In the genomic region with DNA sequence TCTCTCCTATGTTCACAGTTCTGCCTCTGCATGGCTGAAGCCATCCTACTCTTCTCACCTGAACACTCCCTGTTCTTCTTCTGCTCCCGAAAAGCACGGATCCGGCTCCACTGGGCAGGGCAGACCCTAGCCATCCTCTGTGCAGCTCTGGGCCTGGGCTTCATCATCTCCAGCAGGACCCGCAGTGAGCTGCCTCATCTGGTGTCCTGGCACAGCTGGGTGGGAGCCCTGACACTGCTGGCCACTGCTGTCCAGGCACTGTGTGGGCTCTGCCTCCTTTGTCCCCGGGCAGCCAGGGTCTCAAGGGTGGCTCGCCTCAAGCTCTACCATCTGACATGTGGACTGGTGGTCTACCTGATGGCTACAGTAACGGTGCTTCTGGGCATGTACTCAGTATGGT, we compare ENCODE assay signal across 14 cellular contexts. TPM values are rescaled to one million over a fixed set of nuclear protein-coding genes. Genes with fewer than 3 reads are reported as not detected.
A peak's percentile ranks its signal among the peaks of the same experiment; 100 is the strongest.
DNase-seq lines count a peak whose midpoint lies in the region; ATAC-seq and TF ChIP-seq lines count a peak whose summit lies in the region.
"Had no signal": no experiment of that assay in that cellular context is flagged by ENCODE, and none has a peak within 500 bp of the region (broad histone marks: within the 10 kb centered on the region; RNA-seq: fewer than 3 reads in every experiment).

No MANE protein-coding gene starts in this region.

- no peaks in the 10 kb centered on the region for H3K27me3 Mint-ChIP-seq in activated naive CD4-positive, alpha-beta T cell treated with anti-CD3 and anti-CD28 coated beads for 36 hours (ENCODE audit: low read depth)
- H3K27me3 Mint-ChIP-seq in activated B cell treated with CpG ODN at 0.5 μM for 24 hours (no peaks in the 10 kb centered on the region), endothelial cell (ENCODE audit: unreplicated experiment) (peaks cover 3% of the 10 kb centered on the region)
- no peaks in the 10 kb centered on the region for H3K27me3 Mint-ChIP-seq in stimulated activated naive B cell treated with anti-CD40 and anti-IgM and Interleukin-4, amounts not matched to agents 10 μg/mL and 1 μg/mL and 100 μg/mL, for 72 hours

- H3K4me3 Mint-ChIP-seq in activated naive CD4-positive, alpha-beta T cell treated with anti-CD3 and anti-CD28 coated beads for 36 hours = peak overlapping the region; percentile 98
- H3K4me3 Mint-ChIP-seq in activated B cell treated with CpG ODN at 0.5 μM for 24 hours (peak overlapping the region; percentile 50), endothelial cell (ENCODE audit: unreplicated experiment) (peak overlapping the region; percentile 40)
- H3K4me3 Mint-ChIP-seq in stimulated activated naive B cell treated with anti-CD40 and anti-IgM and Interleukin-4, amounts not matched to agents 10 μg/mL and 1 μg/mL and 100 μg/mL, for 72 hours = peak overlapping the region; percentile 48 to 66

- peaks cover 68% of the 10 kb centered on the region for H3K4me1 Mint-ChIP-seq in activated naive CD4-positive, alpha-beta T cell treated with anti-CD3 and anti-CD28 coated beads for 36 hours (ENCODE audit: low read depth)
- H3K4me1 Mint-ChIP-seq in activated B cell treated with CpG ODN at 0.5 μM for 24 hours (peaks cover 42% of the 10 kb centered on the region), endothelial cell (ENCODE audit: unreplicated experiment) (peaks cover 2% of the 10 kb centered on the region)
- peaks cover 27 to 56% of the 10 kb centered on the region in 2 donors for H3K4me1 Mint-ChIP-seq in stimulated activated naive B cell treated with anti-CD40 and anti-IgM and Interleukin-4, amounts not matched to agents 10 μg/mL and 1 μg/mL and 100 μg/mL, for 72 hours

- no peak for ATAC-seq in activated B cell treated with CpG ODN at 0.5 μM for 24 hours (ENCODE audit: low read depth)
- no peak for ATAC-seq in stimulated activated naive B cell treated with anti-CD40 and anti-IgM and Interleukin-4, amounts not matched to agents 10 μg/mL and 1 μg/mL and 100 μg/mL, for 72 hours (replicated peaks)
- ATAC-seq in HG03039 (IDR thresholded peaks at IDR 0.05; ENCODE audit: unreplicated experiment) = no peak
- ATAC-seq in GM19452 (IDR thresholded peaks at IDR 0.05; ENCODE audit: unreplicated experiment) = no peak

- no peak for TF ChIP-seq CTCF in activated B cell treated with CpG ODN at 0.5 μM for 24 hours (IDR thresholded peaks at IDR 0.05)
- TF ChIP-seq CTCF in endothelial cell (IDR thresholded peaks at IDR 0.05; ENCODE audit: unreplicated experiment) = no peak

- intact Hi-C loops in activated naive CD4-positive, alpha-beta T cell treated with anti-CD3 and anti-CD28 coated beads for 36 hours (cut with micrococcal nuclease) = no loop called here
- intact Hi-C loops in activated B cell treated with CpG ODN at 0.5 μM for 24 hours (cut with micrococcal nuclease) = no loop called here

- CTCF ChIA-PET in activated naive CD4-positive, alpha-beta T cell treated with anti-CD3 and anti-CD28 coated beads for 36 hours (lab: Charles Lee) = interaction anchor here (2.1 to 35.8 kb wide), 3 partner anchors 13 to 144 kb away, joined by 6 to 1207 read pairs (median 375); a partner anchor contains a TSS
- CTCF ChIA-PET in activated B cell treated with CpG ODN at 0.5 μM for 24 hours (lab: Charles Lee) = interaction anchor here (23.7 kb wide), 1 partner anchor 35 kb away, joined by 375 read pairs; no protein-coding TSS in a partner anchor

- POLR2A ChIA-PET in activated B cell treated with CpG ODN at 0.5 μM for 24 hours (lab: Charles Lee) = no interaction called here

- DNase-seq in activated naive CD4-positive, alpha-beta T cell treated with anti-CD3 and anti-CD28 coated beads for 36 hours = no peak
- no peak for DNase-seq in activated naive CD4-positive, alpha-beta T cell treated with Interleukin-2 at 50 U/mL for 16 hours
- DNase-seq in activated B cell treated with CpG ODN at 0.5 μM for 24 hours (no peak), endothelial cell (ENCODE audit: low spot score) (no peak), NOMO-1 (lab: John Stamatoyannopoulos, UW; ENCODE audit: unreplicated experiment in 2 of 2) (no peak)
- no peak for DNase-seq in stimulated activated naive B cell treated with anti-CD40 and anti-IgM and Interleukin-4, amounts not matched to agents 10 μg/mL and 1 μg/mL and 100 μg/mL, for 72 hours
- DNase-seq: effector CD8-positive, alpha-beta T cell; left ventricle myocardium inferior; NCI-H1694 treated with DMSO at 0.1 percent for 48 hours; NCI-H510A; stimulated activated CD4-positive, alpha-beta T cell treated with anti-CD3 and anti-CD28 coated beads, Interleukin-15, amount 100 ng/mL, for 24 hours; thyroid gland had no signal

- peaks cover 2% of the 10 kb centered on the region for H3K36me3 Mint-ChIP-seq in activated naive CD4-positive, alpha-beta T cell treated with anti-CD3 and anti-CD28 coated beads for 36 hours (ENCODE audit: low read depth)
- peaks cover 45% of the 10 kb centered on the region for H3K36me3 Mint-ChIP-seq in activated B cell treated with CpG ODN at 0.5 μM for 24 hours (ENCODE audit: low read depth)
- peaks cover 9% of the 10 kb centered on the region for H3K36me3 Mint-ChIP-seq in endothelial cell (ENCODE audit: low read depth, unreplicated experiment)
- H3K36me3 Mint-ChIP-seq in stimulated activated naive B cell treated with anti-CD40 and anti-IgM and Interleukin-4, amounts not matched to agents 10 μg/mL and 1 μg/mL and 100 μg/mL, for 72 hours = peaks cover 22 to 44% of the 10 kb centered on the region in 2 donors

- H3K9me3 Mint-ChIP-seq in activated naive CD4-positive, alpha-beta T cell treated with anti-CD3 and anti-CD28 coated beads for 36 hours = no peaks in the 10 kb centered on the region
- H3K9me3 Mint-ChIP-seq in activated B cell treated with CpG ODN at 0.5 μM for 24 hours = no peaks in the 10 kb centered on the region
- no peaks in the 10 kb centered on the region for H3K9me3 Mint-ChIP-seq in endothelial cell (ENCODE audit: unreplicated experiment)
- no peaks in the 10 kb centered on the region for H3K9me3 Mint-ChIP-seq in stimulated activated naive B cell treated with anti-CD40 and anti-IgM and Interleukin-4, amounts not matched to agents 10 μg/mL and 1 μg/mL and 100 μg/mL, for 72 hours

- H3K27ac Mint-ChIP-seq in activated naive CD4-positive, alpha-beta T cell treated with anti-CD3 and anti-CD28 coated beads for 36 hours = no peak overlapping the region
- H3K27ac Mint-ChIP-seq in activated B cell treated with CpG ODN at 0.5 μM for 24 hours = no peak overlapping the region
- H3K27ac Mint-ChIP-seq in endothelial cell (ENCODE audit: unreplicated experiment) = no peak overlapping the region
- peak overlapping the region; percentile 14 for H3K27ac Mint-ChIP-seq in stimulated activated naive B cell treated with anti-CD40 and anti-IgM and Interleukin-4, amounts not matched to agents 10 μg/mL and 1 μg/mL and 100 μg/mL, for 72 hours

RNA-seq across cellular contexts. Expression of a gene that starts 1.8 kb away (rescaled TPM):
- total RNA-seq in activated naive CD4-positive, alpha-beta T cell treated with anti-CD3 and anti-CD28 coated beads for 36 hours = 1 to 10 TPM; 6.6 to 8.5 TPM
- total RNA-seq in activated B cell treated with CpG ODN at 0.5 μM for 24 hours (17.1 and 18.1 TPM in 2 replicates), endothelial cell (ENCODE audit: unreplicated experiment) (7.8 TPM)

RNA-seq across cellular contexts. Expression of a gene that starts 12.0 kb away (rescaled TPM):
- 10 to 100 TPM; 15.2 to 16.4 TPM for total RNA-seq in activated naive CD4-positive, alpha-beta T cell treated with anti-CD3 and anti-CD28 coated beads for 36 hours
- total RNA-seq in activated B cell treated with CpG ODN at 0.5 μM for 24 hours (7.5 and 9.0 TPM in 2 replicates), endothelial cell (ENCODE audit: unreplicated experiment) (3.2 TPM)

RNA-seq across cellular contexts. Expression of a gene that starts 13.8 kb away (rescaled TPM):
- 1 to 10 TPM; 1.5 to 1.7 TPM for total RNA-seq in activated naive CD4-positive, alpha-beta T cell treated with anti-CD3 and anti-CD28 coated beads for 36 hours
- total RNA-seq in activated B cell treated with CpG ODN at 0.5 μM for 24 hours (0.42 and 0.53 TPM in 2 replicates), endothelial cell (ENCODE audit: unreplicated experiment) (1.2 TPM)

RNA-seq across cellular contexts. Expression of a gene that starts 29.4 kb away (rescaled TPM):
- under 1 TPM in 1 of 2 experiments, not detected in 1; 0.05 TPM for total RNA-seq in activated naive CD4-positive, alpha-beta T cell treated with anti-CD3 and anti-CD28 coated beads for 36 hours
- not detected in 2 replicates for total RNA-seq in activated B cell treated with CpG ODN at 0.5 μM for 24 hours
- total RNA-seq in endothelial cell (ENCODE audit: unreplicated experiment) = not detected

RNA-seq across cellular contexts. Expression of a gene that starts 43.9 kb away (rescaled TPM):
- total RNA-seq in activated naive CD4-positive, alpha-beta T cell treated with anti-CD3 and anti-CD28 coated beads for 36 hours = under 1 TPM in 1 of 2 experiments, not detected in 1; 0.31 TPM
- 0.15 TPM in 1 of 2 replicates, not detected in the other for total RNA-seq in activated B cell treated with CpG ODN at 0.5 μM for 24 hours
- total RNA-seq in endothelial cell (ENCODE audit: unreplicated experiment) = not detected

Comparison
In these comparisons a context has a peak if more than half of its experiments do, and no peak if none do; other contexts are left out.
1. H3K4me3 Mint-ChIP-seq: peak in every context shown above with its lines; median percentile 98 in activated naive CD4-positive, alpha-beta T cell treated with anti-CD3 and anti-CD28 coated beads for 36 hours; 57 in stimulated activated naive B cell treated with anti-CD40 and anti-IgM and Interleukin-4, amounts not matched to agents 10 μg/mL and 1 μg/mL and 100 μg/mL, for 72 hours; 50 in activated B cell treated with CpG ODN at 0.5 μM for 24 hours; 40 in endothelial cell.